In the genomic region with DNA sequence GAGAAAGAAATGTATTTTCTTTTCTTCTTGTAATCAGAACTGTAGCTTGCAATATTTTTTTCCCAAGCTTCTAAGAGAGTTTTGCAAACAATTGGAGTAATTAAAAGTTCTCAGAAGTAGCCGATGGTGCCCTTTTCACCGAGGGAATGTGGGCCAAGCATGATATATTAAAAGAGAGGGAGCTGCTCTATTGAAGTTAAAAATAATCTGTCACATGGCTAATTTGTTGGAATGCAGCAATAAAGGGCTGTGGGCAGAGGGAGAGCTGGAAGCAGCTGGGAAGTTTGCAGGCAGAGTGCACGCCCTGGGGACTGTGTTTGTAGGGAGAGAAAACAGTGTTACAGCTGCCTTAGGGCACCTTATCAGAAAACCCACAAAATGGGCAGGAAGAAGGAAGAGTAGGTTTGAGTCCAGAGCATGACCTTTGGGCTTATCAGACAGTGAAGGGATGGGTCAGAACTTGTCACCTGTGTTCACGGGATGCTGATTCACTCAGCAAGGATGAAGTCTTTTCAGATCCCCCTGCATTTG, we compare ENCODE assay signal across 9 cellular contexts. TPM values are rescaled to one million over a fixed set of nuclear protein-coding genes. Genes with fewer than 3 reads are reported as not detected.
A peak's percentile ranks its signal among the peaks of the same experiment; 100 is the strongest.
DNase-seq lines count a peak whose midpoint lies in the region; TF ChIP-seq lines count a peak whose summit lies in the region.
"Had no signal": no experiment of that assay in that cellular context is flagged by ENCODE, and none has a peak within 500 bp of the region (broad histone marks: within the 10 kb centered on the region; RNA-seq: fewer than 3 reads in every experiment).

No MANE protein-coding gene starts in this region.

- TF ChIP-seq CTCF in HEK293 (tag by site-specific recombination; IDR thresholded peaks at IDR 0.05) (no peak), astrocyte of the spinal cord (IDR thresholded peaks at IDR 0.05; ENCODE audit: low read depth, low read length) (no peak)

- H3K27ac ChIP-seq in HEK293 (ENCODE audit: extremely low read depth, low read depth, low read length) (no peak overlapping the region; the same call in 1 of the 2 replicates), skeletal muscle tissue (ENCODE audit: low read depth, low read length) (peak overlapping the region; percentile 28)

- in situ Hi-C loops in astrocyte of the spinal cord (cut with HindIII; ENCODE audit: low sequenced_read_pairs): no loop called here

- CTCF ChIA-PET in HEK293 (lab: Yijun Ruan, JAX): interaction anchor here (0.6 to 1.4 kb wide), 8 partner anchors 8 to 350 kb away, joined by 3 to 7 read pairs (median 3); partner anchors contain the start of gene NOB1

- no peak overlapping the region for H3K4me3 ChIP-seq in HEK293 (ENCODE audit: low read depth, low read length)
- no peak overlapping the region for H3K4me3 ChIP-seq in astrocyte of the spinal cord (ENCODE audit: low read depth, low read length)
- H3K4me3 ChIP-seq in skeletal muscle tissue (ENCODE audit: low read length in 3 of 3): peak overlapping the region; percentile 8 to 33 (median 10)

- no peaks in the 10 kb centered on the region for H3K27me3 ChIP-seq in skeletal muscle tissue (ENCODE audit: control insufficient read depth in 3 of 3, insufficient read depth in 3 of 3, low read length in 3 of 3)

- H3K9ac ChIP-seq in skeletal muscle tissue (ENCODE audit: low read depth in 1 of 3, low read length in 3 of 3): peak overlapping the region; percentile 16 to 51 (median 18)

- DNase-seq in astrocyte of the spinal cord (ENCODE audit: low read depth, low spot score) (peak; percentile 55), islet precursor cell (peak; percentile 85), NCI-H1092 treated with DMSO at 0.1 percent for 48 hours (lab: John Stamatoyannopoulos, UW) (no peak), KG1 (lab: John Stamatoyannopoulos, UW) (no peak), DMS79 (lab: John Stamatoyannopoulos, UW) (no peak)
- no peak for DNase-seq in activated naive CD4-positive, alpha-beta T cell (lab: John Stamatoyannopoulos, UW)
- DNase-seq: effector memory CD8-positive, alpha-beta T cell had no signal

- H3K36me3 ChIP-seq in HEK293 (ENCODE audit: control insufficient read depth in 2 of 2, insufficient read depth in 1 of 2, low read length in 2 of 2) (no peaks in the 10 kb centered on the region), skeletal muscle tissue (ENCODE audit: control insufficient read depth in 3 of 3, insufficient read depth in 3 of 3, low read length in 3 of 3) (no peaks in the 10 kb centered on the region)

- POLR2A ChIA-PET in HEK293 (lab: Yijun Ruan, JAX): interaction anchor here (0.7 to 1.8 kb wide), 5 partner anchors 8 to 350 kb away, joined by 3 to 5 read pairs (median 4); partner anchors contain the start of genes CYB5B and NOB1

- peaks cover 7% of the 10 kb centered on the region; the same call in 1 of the 2 replicates for H3K4me1 ChIP-seq in HEK293 (ENCODE audit: control insufficient read depth, insufficient read depth, low read length)
- H3K4me1 ChIP-seq in skeletal muscle tissue (ENCODE audit: control insufficient read depth in 3 of 3, insufficient read depth in 3 of 3, low read length in 3 of 3): peaks cover 12 to 16% (median 13%) of the 10 kb centered on the region in 3 donors

- H3K9me3 ChIP-seq in HEK293 (ENCODE audit: control insufficient read depth, insufficient read depth, low read depth, low read length): no peaks in the 10 kb centered on the region
- no peaks in the 10 kb centered on the region for H3K9me3 ChIP-seq in skeletal muscle tissue (ENCODE audit: control insufficient read depth in 3 of 3, low read length in 3 of 3)

TF ChIP-seq in HEK293, 187 proteins besides CTCF, POLR2A, EP300 and RAD21:
- TF ChIP-seq TRIM28 (IDR thresholded peaks at IDR 0.05; ENCODE audit: borderline replicate concordance, low read length): 0 out of 2 replicates have a peak, but pooled peaks have one; percentile 25
- no peak for TF ChIP-seq ZNF843 (tag by site-specific recombination; IDR thresholded peaks at IDR 0.05)
- no peak for TF ChIP-seq ZNF155 (tag by site-specific recombination; IDR thresholded peaks at IDR 0.05)
- TF ChIP-seq, protein P1, sequence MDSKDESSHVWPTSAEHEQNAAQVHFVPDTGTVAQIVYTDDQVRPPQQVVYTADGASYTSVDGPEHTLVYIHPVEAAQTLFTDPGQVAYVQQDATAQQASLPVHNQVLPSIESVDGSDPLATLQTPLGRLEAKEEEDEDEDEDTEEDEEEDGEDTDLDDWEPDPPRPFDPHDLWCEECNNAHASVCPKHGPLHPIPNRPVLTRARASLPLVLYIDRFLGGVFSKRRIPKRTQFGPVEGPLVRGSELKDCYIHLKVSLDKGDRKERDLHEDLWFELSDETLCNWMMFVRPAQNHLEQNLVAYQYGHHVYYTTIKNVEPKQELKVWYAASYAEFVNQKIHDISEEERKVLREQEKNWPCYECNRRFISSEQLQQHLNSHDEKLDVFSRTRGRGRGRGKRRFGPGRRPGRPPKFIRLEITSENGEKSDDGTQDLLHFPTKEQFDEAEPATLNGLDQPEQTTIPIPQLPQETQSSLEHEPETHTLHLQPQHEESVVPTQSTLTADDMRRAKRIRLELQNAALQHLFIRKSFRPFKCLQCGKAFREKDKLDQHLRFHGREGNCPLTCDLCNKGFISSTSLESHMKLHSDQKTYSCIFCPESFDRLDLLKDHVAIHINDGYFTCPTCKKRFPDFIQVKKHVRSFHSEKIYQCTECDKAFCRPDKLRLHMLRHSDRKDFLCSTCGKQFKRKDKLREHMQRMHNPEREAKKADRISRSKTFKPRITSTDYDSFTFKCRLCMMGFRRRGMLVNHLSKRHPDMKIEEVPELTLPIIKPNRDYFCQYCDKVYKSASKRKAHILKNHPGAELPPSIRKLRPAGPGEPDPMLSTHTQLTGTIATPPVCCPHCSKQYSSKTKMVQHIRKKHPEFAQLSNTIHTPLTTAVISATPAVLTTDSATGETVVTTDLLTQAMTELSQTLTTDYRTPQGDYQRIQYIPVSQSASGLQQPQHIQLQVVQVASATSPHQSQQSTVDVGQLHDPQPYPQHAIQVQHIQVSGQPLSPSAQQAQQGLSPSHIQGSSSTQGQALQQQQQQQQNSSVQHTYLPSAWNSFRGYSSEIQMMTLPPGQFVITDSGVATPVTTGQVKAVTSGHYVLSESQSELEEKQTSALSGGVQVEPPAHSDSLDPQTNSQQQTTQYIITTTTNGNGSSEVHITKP (tag by site-specific recombination; IDR thresholded peaks at IDR 0.05): peak; percentile 66
- TF ChIP-seq SP7 (tag by site-specific recombination; IDR thresholded peaks at IDR 0.05): 0 out of 2 replicates have a peak, but pooled peaks have one; percentile 47
- TF ChIP-seq ZNF121 (tag by site-specific recombination; IDR thresholded peaks at IDR 0.05): no peak
- peak; percentile 55; the same call in 1 of the 2 replicates for TF ChIP-seq ZBTB48 (tag by site-specific recombination; IDR thresholded peaks at IDR 0.05)
- TF ChIP-seq FEZF1 (tag by site-specific recombination; IDR thresholded peaks at IDR 0.05): peak; percentile 41
- TF ChIP-seq PRDM1 (tag by site-specific recombination; IDR thresholded peaks at IDR 0.05): 0 out of 2 replicates have a peak, but pooled peaks have one; percentile 22
- peak; percentile 25; the same call in 1 of the 2 replicates for TF ChIP-seq MZF1 (tag by site-specific recombination; IDR thresholded peaks at IDR 0.05; ENCODE audit: borderline replicate concordance)
- TF ChIP-seq ZBTB20 (tag by site-specific recombination; IDR thresholded peaks at IDR 0.05): peak; percentile 86

RNA-seq across cellular contexts. Expression of gene TERF2, which starts 18.5 kb away (rescaled TPM):
- total RNA-seq in skeletal muscle tissue: 53.2 TPM

RNA-seq across cellular contexts. Expression of gene CYB5B, which starts 20.1 kb away (rescaled TPM):
- 27.7 TPM for total RNA-seq in skeletal muscle tissue

RNA-seq across cellular contexts. Expression of gene TMED6, which starts 52.8 kb away (rescaled TPM):
- not detected for total RNA-seq in skeletal muscle tissue

Comparison
In these comparisons a context has a peak if more than half of its experiments do, and no peak if none do; other contexts are left out.
1. H3K4me3 ChIP-seq: peak in skeletal muscle tissue (3 of 3); none in HEK293 (single experiment) and astrocyte of the spinal cord (single experiment).
2. DNase-seq: peak in astrocyte of the spinal cord (single experiment) and islet precursor cell (single experiment); none in activated naive CD4-positive, alpha-beta T cell (0 of 4), NCI-H1092 treated with DMSO at 0.1 percent for 48 hours (single experiment), KG1 (single experiment) and DMS79 (single experiment).